Comparison of ENCODE assay signal across 1 cellular context in the genomic region with DNA sequence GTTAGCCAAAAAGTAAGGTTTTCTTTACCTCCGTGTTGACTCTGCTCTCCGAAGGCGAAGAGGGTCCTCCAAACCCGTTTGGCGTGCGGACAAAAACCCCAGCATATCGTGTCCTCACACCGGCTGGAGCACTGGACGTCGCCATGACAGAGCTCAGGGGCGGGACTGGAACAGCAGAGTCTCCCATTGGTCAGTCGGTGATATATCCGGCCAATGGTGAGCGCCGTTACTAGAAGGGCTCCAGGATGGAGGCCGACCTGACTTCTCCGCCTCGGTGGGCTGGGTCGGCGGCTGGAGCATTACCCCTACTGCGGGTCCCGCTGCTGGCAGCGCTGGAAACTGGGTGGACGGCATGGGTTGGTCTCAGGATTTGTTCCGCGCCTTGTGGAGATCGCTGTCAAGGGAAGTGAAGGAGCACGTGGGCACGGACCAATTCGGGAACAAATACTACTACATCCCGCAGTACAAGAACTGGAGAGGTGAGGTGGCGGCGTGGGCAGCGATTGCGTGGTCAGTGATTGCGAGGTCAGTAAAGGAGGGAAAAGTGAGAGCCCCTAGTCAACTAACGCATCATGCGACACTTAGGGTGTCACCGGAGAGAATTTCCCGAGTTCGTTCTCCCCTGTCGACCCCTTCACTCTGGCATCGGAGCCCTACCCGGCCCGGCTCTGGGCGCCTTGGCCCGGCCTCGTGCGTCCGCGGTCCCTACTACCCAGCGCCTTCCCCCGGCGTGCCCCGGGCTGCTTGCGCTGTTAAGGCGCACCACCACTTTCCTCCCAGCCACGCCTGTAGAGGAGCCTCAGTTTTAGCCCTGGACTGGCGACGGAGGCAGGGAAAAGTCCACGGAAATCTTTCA.
TF ChIP-seq lines count a peak whose summit lies in the region.

A gene with protein sequence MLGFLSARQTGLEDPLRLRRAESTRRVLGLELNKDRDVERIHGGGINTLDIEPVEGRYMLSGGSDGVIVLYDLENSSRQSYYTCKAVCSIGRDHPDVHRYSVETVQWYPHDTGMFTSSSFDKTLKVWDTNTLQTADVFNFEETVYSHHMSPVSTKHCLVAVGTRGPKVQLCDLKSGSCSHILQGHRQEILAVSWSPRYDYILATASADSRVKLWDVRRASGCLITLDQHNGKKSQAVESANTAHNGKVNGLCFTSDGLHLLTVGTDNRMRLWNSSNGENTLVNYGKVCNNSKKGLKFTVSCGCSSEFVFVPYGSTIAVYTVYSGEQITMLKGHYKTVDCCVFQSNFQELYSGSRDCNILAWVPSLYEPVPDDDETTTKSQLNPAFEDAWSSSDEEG (minus strand): TSS at position 167 of the 856 bp plus-strand sequence. CDS start 62 bp downstream, at position 105.
A gene with protein sequence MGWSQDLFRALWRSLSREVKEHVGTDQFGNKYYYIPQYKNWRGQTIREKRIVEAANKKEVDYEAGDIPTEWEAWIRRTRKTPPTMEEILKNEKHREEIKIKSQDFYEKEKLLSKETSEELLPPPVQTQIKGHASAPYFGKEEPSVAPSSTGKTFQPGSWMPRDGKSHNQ (plus strand): TSS at position 302 of the 856 bp plus-strand sequence. CDS start 51 bp downstream, at position 353.

TF ChIP-seq in K562, 482 proteins besides CTCF, POLR2A, EP300 and RAD21 (continued from another document and continues in another):
- no peak; the same call in 1 of the 2 replicates for TF ChIP-seq NCOA1 (IDR thresholded peaks at IDR 0.05; ENCODE audit: low read depth)
- TF ChIP-seq, protein P1, sequence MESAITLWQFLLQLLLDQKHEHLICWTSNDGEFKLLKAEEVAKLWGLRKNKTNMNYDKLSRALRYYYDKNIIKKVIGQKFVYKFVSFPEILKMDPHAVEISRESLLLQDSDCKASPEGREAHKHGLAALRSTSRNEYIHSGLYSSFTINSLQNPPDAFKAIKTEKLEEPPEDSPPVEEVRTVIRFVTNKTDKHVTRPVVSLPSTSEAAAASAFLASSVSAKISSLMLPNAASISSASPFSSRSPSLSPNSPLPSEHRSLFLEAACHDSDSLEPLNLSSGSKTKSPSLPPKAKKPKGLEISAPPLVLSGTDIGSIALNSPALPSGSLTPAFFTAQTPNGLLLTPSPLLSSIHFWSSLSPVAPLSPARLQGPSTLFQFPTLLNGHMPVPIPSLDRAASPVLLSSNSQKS (CRISPR knock-in tag; IDR thresholded peaks at IDR 0.05): no peak
- TF ChIP-seq, protein P2, sequence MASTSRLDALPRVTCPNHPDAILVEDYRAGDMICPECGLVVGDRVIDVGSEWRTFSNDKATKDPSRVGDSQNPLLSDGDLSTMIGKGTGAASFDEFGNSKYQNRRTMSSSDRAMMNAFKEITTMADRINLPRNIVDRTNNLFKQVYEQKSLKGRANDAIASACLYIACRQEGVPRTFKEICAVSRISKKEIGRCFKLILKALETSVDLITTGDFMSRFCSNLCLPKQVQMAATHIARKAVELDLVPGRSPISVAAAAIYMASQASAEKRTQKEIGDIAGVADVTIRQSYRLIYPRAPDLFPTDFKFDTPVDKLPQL (IDR thresholded peaks at IDR 0.05; ENCODE audit: extremely low read depth, insufficient read length): no peak
- 0 out of 2 replicates have a peak, but pooled peaks have one; percentile 3 for TF ChIP-seq BHLHE40 (IDR thresholded peaks at IDR 0.05; ENCODE audit: low read length)
- peak; percentile 90 for TF ChIP-seq RBBP5 (IDR thresholded peaks at IDR 0.05; ENCODE audit: borderline replicate concordance, insufficient read depth, low read length, poor library complexity, severe bottlenecking)
- no peak for TF ChIP-seq NFE2 (IDR thresholded peaks at IDR 0.05; ENCODE audit: low read depth)
- TF ChIP-seq ZNF589 (CRISPR knock-in tag; IDR thresholded peaks at IDR 0.05; ENCODE audit: low read depth): no peak
- no peak for TF ChIP-seq KDM2B (CRISPR knock-in tag; IDR thresholded peaks at IDR 0.05)
- no peak for TF ChIP-seq PCBP1 (IDR thresholded peaks at IDR 0.05; ENCODE audit: low read depth, low read length, poor library complexity, severe bottlenecking)
- no peak for TF ChIP-seq ETV1 (tag; conservative IDR thresholded peaks at IDR 0.05; ENCODE audit: low read depth)
- TF ChIP-seq CSDE1 (IDR thresholded peaks at IDR 0.05): no peak
- TF ChIP-seq NFIX (CRISPR knock-in tag; IDR thresholded peaks at IDR 0.05; ENCODE audit: low read depth): no peak
- TF ChIP-seq ZNF707 (CRISPR knock-in tag; conservative IDR thresholded peaks at IDR 0.05): no peak
- TF ChIP-seq CREM (IDR thresholded peaks at IDR 0.05; ENCODE audit: low read depth): no peak
- TF ChIP-seq TCF3 (CRISPR knock-in tag; IDR thresholded peaks at IDR 0.05): no peak
- TF ChIP-seq ELF4 (CRISPR knock-in tag; IDR thresholded peaks at IDR 0.05): no peak
- TF ChIP-seq NR3C1 (CRISPR knock-in tag; IDR thresholded peaks at IDR 0.05): 0 out of 2 replicates have a peak, but pooled peaks have one; percentile 57
- no peak for TF ChIP-seq ZNF124 (CRISPR knock-in tag; IDR thresholded peaks at IDR 0.05)
- TF ChIP-seq, protein P3, sequence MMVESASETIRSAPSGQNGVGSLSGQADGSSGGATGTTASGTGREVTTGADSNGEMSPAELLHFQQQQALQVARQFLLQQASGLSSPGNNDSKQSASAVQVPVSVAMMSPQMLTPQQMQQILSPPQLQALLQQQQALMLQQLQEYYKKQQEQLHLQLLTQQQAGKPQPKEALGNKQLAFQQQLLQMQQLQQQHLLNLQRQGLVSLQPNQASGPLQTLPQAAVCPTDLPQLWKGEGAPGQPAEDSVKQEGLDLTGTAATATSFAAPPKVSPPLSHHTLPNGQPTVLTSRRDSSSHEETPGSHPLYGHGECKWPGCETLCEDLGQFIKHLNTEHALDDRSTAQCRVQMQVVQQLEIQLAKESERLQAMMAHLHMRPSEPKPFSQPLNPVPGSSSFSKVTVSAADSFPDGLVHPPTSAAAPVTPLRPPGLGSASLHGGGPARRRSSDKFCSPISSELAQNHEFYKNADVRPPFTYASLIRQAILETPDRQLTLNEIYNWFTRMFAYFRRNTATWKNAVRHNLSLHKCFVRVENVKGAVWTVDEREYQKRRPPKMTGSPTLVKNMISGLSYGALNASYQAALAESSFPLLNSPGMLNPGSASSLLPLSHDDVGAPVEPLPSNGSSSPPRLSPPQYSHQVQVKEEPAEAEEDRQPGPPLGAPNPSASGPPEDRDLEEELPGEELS (CRISPR knock-in tag; IDR thresholded peaks at IDR 0.05; ENCODE audit: borderline replicate concordance): no peak
- TF ChIP-seq POLR2H (tag; IDR thresholded peaks at IDR 0.05; ENCODE audit: low read depth): 0 out of 2 replicates have a peak, but pooled peaks have one; percentile 41
- no peak for TF ChIP-seq HIVEP1 (CRISPR knock-in tag; IDR thresholded peaks at IDR 0.05)
- TF ChIP-seq ATF7 (IDR thresholded peaks at IDR 0.05): no peak; the same call in 1 of the 2 replicates
- TF ChIP-seq ZNF586 (CRISPR knock-in tag; conservative IDR thresholded peaks at IDR 0.05): no peak
- no peak for TF ChIP-seq ZNF146 (CRISPR knock-in tag; IDR thresholded peaks at IDR 0.05; ENCODE audit: unreplicated experiment)
- TF ChIP-seq U2AF1 (optimal IDR thresholded peaks at IDR 0.05; ENCODE audit: low read depth, low read length): no peak
- TF ChIP-seq MECOM (CRISPR knock-in tag; IDR thresholded peaks at IDR 0.05): no peak
- TF ChIP-seq, protein P4, sequence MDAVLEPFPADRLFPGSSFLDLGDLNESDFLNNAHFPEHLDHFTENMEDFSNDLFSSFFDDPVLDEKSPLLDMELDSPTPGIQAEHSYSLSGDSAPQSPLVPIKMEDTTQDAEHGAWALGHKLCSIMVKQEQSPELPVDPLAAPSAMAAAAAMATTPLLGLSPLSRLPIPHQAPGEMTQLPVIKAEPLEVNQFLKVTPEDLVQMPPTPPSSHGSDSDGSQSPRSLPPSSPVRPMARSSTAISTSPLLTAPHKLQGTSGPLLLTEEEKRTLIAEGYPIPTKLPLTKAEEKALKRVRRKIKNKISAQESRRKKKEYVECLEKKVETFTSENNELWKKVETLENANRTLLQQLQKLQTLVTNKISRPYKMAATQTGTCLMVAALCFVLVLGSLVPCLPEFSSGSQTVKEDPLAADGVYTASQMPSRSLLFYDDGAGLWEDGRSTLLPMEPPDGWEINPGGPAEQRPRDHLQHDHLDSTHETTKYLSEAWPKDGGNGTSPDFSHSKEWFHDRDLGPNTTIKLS (IDR thresholded peaks at IDR 0.05; ENCODE audit: borderline replicate concordance, low read depth): peak; percentile 74; the same call in 1 of the 2 replicates
- TF ChIP-seq CTBP1 (IDR thresholded peaks at IDR 0.05; ENCODE audit: borderline replicate concordance): peak; percentile 37; the same call in 1 of the 2 replicates
- TF ChIP-seq MCM2 (IDR thresholded peaks at IDR 0.05; ENCODE audit: low read depth): no peak
- no peak for TF ChIP-seq NCOR1 (IDR thresholded peaks at IDR 0.05)
- TF ChIP-seq HDAC6 (IDR thresholded peaks at IDR 0.05; ENCODE audit: low read depth, low read length): no peak
- TF ChIP-seq NELFE (IDR thresholded peaks at IDR 0.05; ENCODE audit: insufficient read depth, insufficient read length): no peak
- TF ChIP-seq ZNF174 (CRISPR knock-in tag; IDR thresholded peaks at IDR 0.05): no peak
- TF ChIP-seq ZNF316 (IDR thresholded peaks at IDR 0.05): no peak
- TF ChIP-seq, protein P5, sequence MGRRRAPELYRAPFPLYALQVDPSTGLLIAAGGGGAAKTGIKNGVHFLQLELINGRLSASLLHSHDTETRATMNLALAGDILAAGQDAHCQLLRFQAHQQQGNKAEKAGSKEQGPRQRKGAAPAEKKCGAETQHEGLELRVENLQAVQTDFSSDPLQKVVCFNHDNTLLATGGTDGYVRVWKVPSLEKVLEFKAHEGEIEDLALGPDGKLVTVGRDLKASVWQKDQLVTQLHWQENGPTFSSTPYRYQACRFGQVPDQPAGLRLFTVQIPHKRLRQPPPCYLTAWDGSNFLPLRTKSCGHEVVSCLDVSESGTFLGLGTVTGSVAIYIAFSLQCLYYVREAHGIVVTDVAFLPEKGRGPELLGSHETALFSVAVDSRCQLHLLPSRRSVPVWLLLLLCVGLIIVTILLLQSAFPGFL (CRISPR knock-in tag; IDR thresholded peaks at IDR 0.05): no peak
- TF ChIP-seq MTA1 (IDR thresholded peaks at IDR 0.05; ENCODE audit: borderline replicate concordance): no peak
- no peak for TF ChIP-seq ZNF695 (CRISPR knock-in tag; IDR thresholded peaks at IDR 0.05)
- TF ChIP-seq JUN (IDR thresholded peaks at IDR 0.05; ENCODE audit: borderline replicate concordance, low read depth, low read length): no peak
- TF ChIP-seq JUN (CRISPR knock-in tag; IDR thresholded peaks at IDR 0.05; ENCODE audit: borderline replicate concordance): no peak
- TF ChIP-seq ZFP1 (CRISPR knock-in tag; IDR thresholded peaks at IDR 0.05): no peak
- TF ChIP-seq NCOA6 (IDR thresholded peaks at IDR 0.05): no peak
- TF ChIP-seq ZNF24 (IDR thresholded peaks at IDR 0.05): no peak
- TF ChIP-seq, protein P6, sequence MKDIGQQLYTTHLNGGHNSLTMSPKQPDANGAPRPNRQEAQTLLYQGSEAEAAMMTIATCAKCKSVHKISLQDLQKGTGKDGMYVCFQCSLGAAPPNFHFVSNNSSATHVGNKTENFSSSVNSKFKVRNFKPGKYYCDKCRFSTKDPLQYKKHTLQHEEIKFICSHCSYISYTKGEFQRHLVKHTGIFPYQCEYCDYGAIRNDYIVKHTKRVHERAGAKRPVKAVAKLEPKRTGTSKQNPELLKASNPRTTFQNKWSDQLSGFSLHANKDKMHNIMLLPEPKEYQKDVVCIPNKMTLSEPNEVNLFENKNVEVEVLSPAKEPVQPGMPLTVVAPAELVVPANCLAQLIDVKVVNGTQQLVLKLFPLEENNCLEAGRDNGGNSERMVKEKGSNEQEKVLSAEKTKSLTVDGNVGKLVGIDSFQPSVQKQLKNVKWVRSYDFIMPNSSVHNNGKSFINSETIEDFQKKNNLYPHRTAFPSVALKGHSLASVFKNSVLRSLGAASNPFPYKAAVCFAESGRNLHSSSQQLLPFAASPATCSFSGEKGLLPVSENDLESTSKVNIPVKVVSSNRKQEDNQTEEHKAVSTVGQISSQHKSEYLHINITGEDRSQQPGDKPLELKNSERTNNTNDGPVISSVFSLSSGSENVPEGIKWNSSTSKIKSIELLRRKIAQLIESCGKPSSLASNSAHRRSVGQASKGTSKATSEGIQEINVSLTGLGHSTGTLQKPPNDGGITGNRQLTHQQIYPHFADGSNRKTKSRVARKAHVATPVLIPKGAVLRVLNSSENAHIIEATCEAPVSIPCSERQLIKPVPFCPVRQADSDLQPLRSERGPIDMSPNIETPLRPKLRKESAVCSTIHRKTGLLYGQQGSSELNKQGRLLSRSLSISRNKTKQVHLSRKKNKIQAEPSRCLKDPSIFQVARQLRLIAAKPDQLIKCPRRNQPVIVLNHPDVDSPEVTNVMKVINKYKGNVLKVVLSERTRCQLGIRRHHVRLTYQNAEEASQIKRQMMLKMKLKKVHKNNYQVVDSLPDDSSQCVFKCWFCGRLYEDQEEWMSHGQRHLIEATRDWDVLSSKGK (CRISPR knock-in tag; IDR thresholded peaks at IDR 0.05): no peak
- TF ChIP-seq YY1 (IDR thresholded peaks at IDR 0.05; ENCODE audit: borderline replicate concordance in 1 of 3, control insufficient read depth in 1 of 3, extremely low read depth in 1 of 3, insufficient read depth in 3 of 3, insufficient read length in 1 of 3, insufficient replicate concordance in 2 of 3, low read depth in 1 of 3, low read length in 2 of 3): peak; percentile 75 to 96 (median 92)
- TF ChIP-seq, protein P7, sequence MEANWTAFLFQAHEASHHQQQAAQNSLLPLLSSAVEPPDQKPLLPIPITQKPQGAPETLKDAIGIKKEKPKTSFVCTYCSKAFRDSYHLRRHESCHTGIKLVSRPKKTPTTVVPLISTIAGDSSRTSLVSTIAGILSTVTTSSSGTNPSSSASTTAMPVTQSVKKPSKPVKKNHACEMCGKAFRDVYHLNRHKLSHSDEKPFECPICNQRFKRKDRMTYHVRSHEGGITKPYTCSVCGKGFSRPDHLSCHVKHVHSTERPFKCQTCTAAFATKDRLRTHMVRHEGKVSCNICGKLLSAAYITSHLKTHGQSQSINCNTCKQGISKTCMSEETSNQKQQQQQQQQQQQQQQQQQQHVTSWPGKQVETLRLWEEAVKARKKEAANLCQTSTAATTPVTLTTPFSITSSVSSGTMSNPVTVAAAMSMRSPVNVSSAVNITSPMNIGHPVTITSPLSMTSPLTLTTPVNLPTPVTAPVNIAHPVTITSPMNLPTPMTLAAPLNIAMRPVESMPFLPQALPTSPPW (CRISPR knock-in tag; IDR thresholded peaks at IDR 0.05): no peak
- no peak for TF ChIP-seq BRF1 (IDR thresholded peaks at IDR 0.05; ENCODE audit: borderline replicate concordance, extremely low read depth, insufficient read length)
- peak; percentile 42; the same call in 1 of the 2 replicates for TF ChIP-seq ZBTB1 (CRISPR knock-in tag; IDR thresholded peaks at IDR 0.05; ENCODE audit: borderline replicate concordance, low read depth)
- TF ChIP-seq, protein P8, sequence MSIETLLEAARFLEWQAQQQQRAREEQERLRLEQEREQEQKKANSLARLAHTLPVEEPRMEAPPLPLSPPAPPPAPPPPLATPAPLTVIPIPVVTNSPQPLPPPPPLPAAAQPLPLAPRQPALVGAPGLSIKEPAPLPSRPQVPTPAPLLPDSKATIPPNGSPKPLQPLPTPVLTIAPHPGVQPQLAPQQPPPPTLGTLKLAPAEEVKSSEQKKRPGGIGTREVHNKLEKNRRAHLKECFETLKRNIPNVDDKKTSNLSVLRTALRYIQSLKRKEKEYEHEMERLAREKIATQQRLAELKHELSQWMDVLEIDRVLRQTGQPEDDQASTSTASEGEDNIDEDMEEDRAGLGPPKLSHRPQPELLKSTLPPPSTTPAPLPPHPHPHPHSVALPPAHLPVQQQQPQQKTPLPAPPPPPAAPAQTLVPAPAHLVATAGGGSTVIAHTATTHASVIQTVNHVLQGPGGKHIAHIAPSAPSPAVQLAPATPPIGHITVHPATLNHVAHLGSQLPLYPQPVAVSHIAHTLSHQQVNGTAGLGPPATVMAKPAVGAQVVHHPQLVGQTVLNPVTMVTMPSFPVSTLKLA (conservative IDR thresholded peaks at IDR 0.05): peak; percentile 86 to 93
- no peak for TF ChIP-seq OTX1 (CRISPR knock-in tag; IDR thresholded peaks at IDR 0.05)
- TF ChIP-seq ZSCAN29 (IDR thresholded peaks at IDR 0.05): no peak
